ENCODE assay signal across 9 cellular contexts in the genomic region with DNA sequence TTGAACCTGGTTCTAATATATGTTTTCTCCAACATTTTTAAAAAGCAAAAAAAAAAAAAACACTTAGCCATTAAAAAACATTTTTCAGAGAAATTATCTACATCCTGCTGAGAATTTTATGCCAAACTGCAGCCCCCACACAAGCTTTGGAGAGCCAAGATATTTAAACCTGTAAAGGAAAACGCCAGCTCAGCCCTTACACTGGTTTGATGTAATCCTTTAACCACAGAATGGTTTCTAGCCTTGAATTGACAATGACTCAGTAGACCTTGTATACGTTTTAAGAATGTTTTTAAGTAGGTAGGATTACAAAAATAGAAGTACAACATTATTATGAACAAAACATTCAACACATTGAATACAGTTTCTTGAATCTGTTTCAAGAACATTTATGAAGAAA.
DNase-seq lines count a peak whose midpoint lies in the region; ATAC-seq and TF ChIP-seq lines count a peak whose summit lies in the region.
"Had no signal": no experiment of that assay in that cellular context is flagged by ENCODE, and none has a peak within 500 bp of the region (broad histone marks: within the 10 kb centered on the region; RNA-seq: fewer than 3 reads in every experiment).

No MANE protein-coding gene starts in this region.

- TF ChIP-seq CTCF in CD8-positive, alpha-beta T cell (IDR thresholded peaks at IDR 0.05): no peak
- TF ChIP-seq CTCF in thyroid gland (IDR thresholded peaks at IDR 0.05): no peak
- TF ChIP-seq CTCF in glutamatergic neuron (IDR thresholded peaks at IDR 0.05; ENCODE audit: partially characterized antibody, unreplicated experiment): no peak
- no peak for TF ChIP-seq CTCF in heart right ventricle (IDR thresholded peaks at IDR 0.05)

- DNase-seq in CD8-positive, alpha-beta T cell: peak in 1 of 7 experiments; percentile 14
- DNase-seq in LHCN-M2 (ENCODE audit: low read depth): peak; percentile 77
- DNase-seq in myocyte (ENCODE audit: low read depth): peak; percentile 52
- no peak for DNase-seq in middle frontal gyrus (ENCODE audit: extremely low spot score, low spot score)
- no peak for DNase-seq in thyroid gland
- DNase-seq in glutamatergic neuron: no peak
- no peak for DNase-seq in heart right ventricle
- DNase-seq: activated CD8-positive, alpha-beta memory T cell treated with anti-CD3 and anti-CD28 coated beads, Interleukin-2, amount 50 U/mL, for 48 hours had no signal

- H3K4me1 ChIP-seq in CD8-positive, alpha-beta T cell (ENCODE audit: insufficient read depth, low read length): no peaks in the 10 kb centered on the region
- H3K4me1 ChIP-seq in thyroid gland: no peaks in the 10 kb centered on the region
- H3K4me1 ChIP-seq in heart right ventricle: peaks cover 0 to 22% (median 7%) of the 10 kb centered on the region in 9 donors

- no peaks in the 10 kb centered on the region for H3K9me3 ChIP-seq in CD8-positive, alpha-beta T cell (ENCODE audit: low read length)
- H3K9me3 ChIP-seq in thyroid gland (no peaks in the 10 kb centered on the region), heart right ventricle (peaks cover 0 to 7% (median 0%) of the 10 kb centered on the region in 11 donors)

- peaks cover 13% of the 10 kb centered on the region for H3K4me1 Mint-ChIP-seq in CD8-positive, alpha-beta T cell (ENCODE audit: low read depth)
- peaks cover 16% of the 10 kb centered on the region for H3K4me1 Mint-ChIP-seq in activated naive CD8-positive, alpha-beta T cell (ENCODE audit: low read depth)
- peaks cover 10% of the 10 kb centered on the region for H3K4me1 Mint-ChIP-seq in glutamatergic neuron (ENCODE audit: low read depth, unreplicated experiment)

- no peaks in the 10 kb centered on the region for H3K27me3 Mint-ChIP-seq in CD8-positive, alpha-beta T cell (ENCODE audit: low read depth)
- no peaks in the 10 kb centered on the region for H3K27me3 Mint-ChIP-seq in activated naive CD8-positive, alpha-beta T cell
- H3K27me3 Mint-ChIP-seq in glutamatergic neuron (ENCODE audit: unreplicated experiment): no peaks in the 10 kb centered on the region

- CTCF ChIA-PET in CD8-positive, alpha-beta T cell (lab: Charles Lee): no interaction called here

- TF ChIP-seq POLR2A in thyroid gland (IDR thresholded peaks at IDR 0.05): no peak

- WGBS in thyroid gland, 2 donors: 70 to 81% methylated on average over 2 of the region's 2 CpGs
- WGBS in heart right ventricle, 2 donors: 33 to 39% methylated on average over 2 of the region's 2 CpGs

- H3K27ac Mint-ChIP-seq in CD8-positive, alpha-beta T cell: no peak overlapping the region
- no peak overlapping the region for H3K27ac Mint-ChIP-seq in activated naive CD8-positive, alpha-beta T cell
- no peak overlapping the region for H3K27ac Mint-ChIP-seq in glutamatergic neuron (ENCODE audit: unreplicated experiment)

- POLR2A ChIA-PET in CD8-positive, alpha-beta T cell (lab: Charles Lee): interaction anchor here (0.7 kb wide), 1 partner anchor 1331 kb away, joined by 3 read pairs; no protein-coding TSS in a partner anchor

- intact Hi-C loops in CD8-positive, alpha-beta T cell (cut with DNase I, micrococcal nuclease): no loop called here
- intact Hi-C loops in thyroid gland (cut with DNase I) (no loop called here), heart right ventricle (cut with DNase I) (no loop called here)

- H3K27ac ChIP-seq in CD8-positive, alpha-beta T cell (ENCODE audit: low read depth, low read length): no peak overlapping the region
- no peak overlapping the region for H3K27ac ChIP-seq in thyroid gland
- no peak overlapping the region for H3K27ac ChIP-seq in heart right ventricle

- no peak overlapping the region for H3K4me3 ChIP-seq in CD8-positive, alpha-beta T cell (ENCODE audit: low read depth, low read length)
- H3K4me3 ChIP-seq in thyroid gland (replicated peaks in 1 of 3): no peak overlapping the region
- no peak overlapping the region for H3K4me3 ChIP-seq in heart right ventricle

- no peaks in the 10 kb centered on the region for H3K36me3 ChIP-seq in CD8-positive, alpha-beta T cell (ENCODE audit: insufficient read depth, low read length)
- no peaks in the 10 kb centered on the region for H3K36me3 ChIP-seq in thyroid gland
- H3K36me3 ChIP-seq in heart right ventricle: no peaks in the 10 kb centered on the region

- ATAC-seq in CD8-positive, alpha-beta T cell: peak; percentile 57
- no peak for ATAC-seq in heart right ventricle

- no peak overlapping the region for H3K4me3 Mint-ChIP-seq in CD8-positive, alpha-beta T cell
- peak overlapping the region; percentile 23 for H3K4me3 Mint-ChIP-seq in activated naive CD8-positive, alpha-beta T cell
- no peak overlapping the region for H3K4me3 Mint-ChIP-seq in glutamatergic neuron (ENCODE audit: unreplicated experiment)

- no peaks in the 10 kb centered on the region for H3K27me3 ChIP-seq in CD8-positive, alpha-beta T cell (ENCODE audit: insufficient read depth, low read length)
- no peaks in the 10 kb centered on the region for H3K27me3 ChIP-seq in thyroid gland
- H3K27me3 ChIP-seq in heart right ventricle: no peaks in the 10 kb centered on the region

- H3K36me3 Mint-ChIP-seq in CD8-positive, alpha-beta T cell: peaks cover 4% of the 10 kb centered on the region
- peaks cover 6% of the 10 kb centered on the region for H3K36me3 Mint-ChIP-seq in activated naive CD8-positive, alpha-beta T cell
- H3K36me3 Mint-ChIP-seq in glutamatergic neuron (ENCODE audit: unreplicated experiment): peaks cover 4% of the 10 kb centered on the region

- no peaks in the 10 kb centered on the region for H3K9me3 Mint-ChIP-seq in CD8-positive, alpha-beta T cell
- H3K9me3 Mint-ChIP-seq in activated naive CD8-positive, alpha-beta T cell (ENCODE audit: low read depth): no peaks in the 10 kb centered on the region
- no peaks in the 10 kb centered on the region for H3K9me3 Mint-ChIP-seq in glutamatergic neuron (ENCODE audit: unreplicated experiment)

Comparison
In these comparisons a context has a peak if more than half of its experiments do, and no peak if none do; other contexts are left out.
1. DNase-seq: peak in LHCN-M2 (single experiment) and myocyte (single experiment); none in middle frontal gyrus (single experiment), thyroid gland (0 of 2), glutamatergic neuron (single experiment) and heart right ventricle (0 of 2).